Comparison of ENCODE assay signal across 17 cellular contexts in the genomic region with DNA sequence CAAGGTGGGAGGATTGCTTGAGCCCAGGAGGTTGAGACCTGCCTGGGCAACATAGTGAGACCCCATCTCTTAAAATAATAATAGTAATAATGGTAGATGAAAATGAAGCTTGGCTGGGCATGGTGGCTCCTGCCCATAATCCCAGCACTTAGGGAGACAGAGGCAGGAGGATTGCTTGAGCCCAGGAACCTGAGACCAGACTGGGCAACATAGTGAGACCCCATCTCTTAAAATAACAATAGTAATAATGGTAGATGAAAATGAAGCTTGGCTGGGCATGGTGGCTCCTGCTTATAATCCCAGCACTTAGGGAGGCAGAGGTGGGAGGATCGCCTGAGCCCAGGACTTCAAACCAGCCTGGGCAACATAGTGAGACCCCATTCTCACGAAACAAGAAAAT.
"Had no signal": no experiment of that assay in that cellular context is flagged by ENCODE, and none has a peak within 500 bp of the region (broad histone marks: within the 10 kb centered on the region; RNA-seq: fewer than 3 reads in every experiment).

No MANE protein-coding gene starts in this region.

- H3K36me3 Mint-ChIP-seq: naive thymus-derived CD4-positive, alpha-beta T cell; stimulated activated naive B cell treated with anti-CD40 and anti-IgM and Interleukin-4, amounts not matched to agents 10 μg/mL and 1 μg/mL and 100 μg/mL, for 72 hours had no signal

- H3K9me3 ChIP-seq: heart left ventricle, psoas muscle, thoracic aorta, transverse colon had no signal

- H3K27ac ChIP-seq: heart left ventricle, parathyroid adenoma, psoas muscle, thoracic aorta, transverse colon had no signal

- H3K9me3 Mint-ChIP-seq: dendritic cell treated with granulocyte-macrophage colony-stimulating factor and Interleukin-4, amounts not matched to agents 40 ng/mL and 50 ng/mL, for 4 days; effector memory CD8-positive, alpha-beta T cell; naive thymus-derived CD4-positive, alpha-beta T cell; nephron progenitor cell; stimulated activated naive CD8-positive, alpha-beta T cell treated with anti-CD3 and anti-CD28 coated beads, Interleukin-15, amount 100 ng/mL, for 72 hours had no signal

- H3K36me3 ChIP-seq: heart left ventricle, thoracic aorta, transverse colon had no signal

- H3K4me1 ChIP-seq: heart left ventricle, parathyroid adenoma, psoas muscle, transverse colon had no signal

- H3K4me3 Mint-ChIP-seq: dendritic cell treated with granulocyte-macrophage colony-stimulating factor and Interleukin-4, amounts not matched to agents 40 ng/mL and 50 ng/mL, for 4 days; effector memory CD8-positive, alpha-beta T cell; naive thymus-derived CD4-positive, alpha-beta T cell; nephron progenitor cell; stimulated activated naive B cell treated with anti-CD40 and anti-IgM and Interleukin-4, amounts not matched to agents 10 μg/mL and 1 μg/mL and 100 μg/mL, for 72 hours; stimulated activated naive CD8-positive, alpha-beta T cell treated with anti-CD3 and anti-CD28 coated beads, Interleukin-15, amount 100 ng/mL, for 72 hours had no signal

- H3K27ac Mint-ChIP-seq: dendritic cell treated with granulocyte-macrophage colony-stimulating factor and Interleukin-4, amounts not matched to agents 40 ng/mL and 50 ng/mL, for 4 days; naive thymus-derived CD4-positive, alpha-beta T cell; nephron progenitor cell; stimulated activated naive B cell treated with anti-CD40 and anti-IgM and Interleukin-4, amounts not matched to agents 10 μg/mL and 1 μg/mL and 100 μg/mL, for 72 hours; stimulated activated naive CD8-positive, alpha-beta T cell treated with anti-CD3 and anti-CD28 coated beads, Interleukin-15, amount 100 ng/mL, for 72 hours had no signal

- ATAC-seq: effector memory CD8-positive, alpha-beta T cell; heart left ventricle; naive thymus-derived CD4-positive, alpha-beta T cell; psoas muscle; sciatic nerve; stimulated activated naive B cell treated with anti-CD40 and anti-IgM and Interleukin-4, amounts not matched to agents 10 μg/mL and 1 μg/mL and 100 μg/mL, for 72 hours; stimulated activated naive CD8-positive, alpha-beta T cell treated with anti-CD3 and anti-CD28 coated beads, Interleukin-15, amount 100 ng/mL, for 72 hours had no signal

- DNase-seq: effector memory CD8-positive, alpha-beta T cell; heart left ventricle; hippocampal formation; kidney glomerular epithelial cell; naive thymus-derived CD4-positive, alpha-beta T cell; nephron progenitor cell; psoas muscle; retina; stimulated activated CD4-positive, alpha-beta T cell treated with anti-CD3 and anti-CD28 coated beads, Interleukin-2, amount 100 ng/mL, for 24 hours; stimulated activated CD4-positive, alpha-beta T cell treated with anti-CD3 and anti-CD28 coated beads, Interleukin-4, amount 100 ng/mL, for 4 hours; stimulated activated naive B cell treated with anti-CD40 and anti-IgM and Interleukin-4, amounts not matched to agents 10 μg/mL and 1 μg/mL and 100 μg/mL, for 72 hours; stimulated activated naive CD8-positive, alpha-beta T cell treated with anti-CD3 and anti-CD28 coated beads, Interleukin-15, amount 100 ng/mL, for 72 hours; transverse colon had no signal

- H3K4me1 Mint-ChIP-seq: naive thymus-derived CD4-positive, alpha-beta T cell; nephron progenitor cell; stimulated activated naive B cell treated with anti-CD40 and anti-IgM and Interleukin-4, amounts not matched to agents 10 μg/mL and 1 μg/mL and 100 μg/mL, for 72 hours; stimulated activated naive CD8-positive, alpha-beta T cell treated with anti-CD3 and anti-CD28 coated beads, Interleukin-15, amount 100 ng/mL, for 72 hours had no signal

- H3K4me3 ChIP-seq: heart left ventricle, psoas muscle, thoracic aorta, transverse colon had no signal
